21 cellular contexts compared by ENCODE assay signal in genomic region chr4:184752496-184753275, GRCh38.
"Had no signal": no experiment of that assay in that cellular context is flagged by ENCODE, and none has a peak within 500 bp of the region (broad histone marks: within the 10 kb centered on the region; RNA-seq: fewer than 3 reads in every experiment).

No MANE protein-coding gene starts in this region.

- H3K4me3 ChIP-seq: colonic mucosa, esophagus squamous epithelium, upper lobe of left lung, vagina had no signal

- DNase-seq: activated CD4-positive, alpha-beta T cell treated with anti-CD3 and anti-CD28 coated beads for 36 hours; activated CD4-positive, CD25-positive, alpha-beta regulatory T cell; activated CD8-positive, alpha-beta memory T cell treated with anti-CD3 and anti-CD28 coated beads, Interleukin-2, amount 10 ng/mL, durations not matched to agents 7 days and 5 days; activated CD8-positive, alpha-beta T cell treated with anti-CD3 and anti-CD28 coated beads, Interleukin-2, amount 10 ng/mL, durations not matched to agents 7 days and 5 days; activated naive CD4-positive, alpha-beta T cell; activated T-cell treated with anti-CD3 and anti-CD28 coated beads for 4 hours; activated T-cell treated with anti-CD3 and anti-CD28 coated beads, Interleukin-2, amount 50 U/mL, for 72 hours; colonic mucosa; effector CD8-positive, alpha-beta T cell; esophagus squamous epithelium; glutamatergic neuron; naive thymus-derived CD8-positive, alpha-beta T cell; occipital lobe; right cardiac atrium; stimulated activated CD4-positive, alpha-beta T cell treated with anti-CD3 and anti-CD28 coated beads, Interleukin-2, amount 100 ng/mL, for 48 hours; stimulated activated naive CD8-positive, alpha-beta T cell treated with anti-CD3 and anti-CD28 coated beads, Interleukin-15, Interleukin-2, amounts not matched to agents 100 U/mL and 50 U/mL, for 24 hours; T-helper 1 cell; upper lobe of left lung had no signal

- H3K36me3 ChIP-seq: colonic mucosa had no signal

- H3K9me3 ChIP-seq: colonic mucosa, esophagus squamous epithelium, upper lobe of left lung, vagina had no signal

- H3K27me3 ChIP-seq: colonic mucosa, esophagus squamous epithelium, upper lobe of left lung, vagina had no signal

- ATAC-seq: activated CD4-positive, alpha-beta T cell treated with anti-CD3 and anti-CD28 coated beads for 36 hours; activated CD8-positive, alpha-beta memory T cell treated with anti-CD3 and anti-CD28 coated beads, Interleukin-2, amount 10 ng/mL, durations not matched to agents 7 days and 5 days; activated CD8-positive, alpha-beta T cell treated with anti-CD3 and anti-CD28 coated beads, Interleukin-2, amount 10 ng/mL, durations not matched to agents 7 days and 5 days; activated naive CD4-positive, alpha-beta T cell treated with anti-CD3 and anti-CD28 coated beads, Interleukin-2, amount 50 U/mL, for 72 hours; activated T-cell treated with anti-CD3 and anti-CD28 coated beads, Interleukin-2, amount 50 U/mL, for 72 hours; naive thymus-derived CD8-positive, alpha-beta T cell; right cardiac atrium; stimulated activated naive CD8-positive, alpha-beta T cell treated with anti-CD3 and anti-CD28 coated beads, Interleukin-15, Interleukin-2, amounts not matched to agents 100 U/mL and 50 U/mL, for 24 hours had no signal

- H3K27ac ChIP-seq: colonic mucosa, epithelial cell of prostate, esophagus squamous epithelium, upper lobe of left lung, vagina had no signal
